In the genomic region with DNA sequence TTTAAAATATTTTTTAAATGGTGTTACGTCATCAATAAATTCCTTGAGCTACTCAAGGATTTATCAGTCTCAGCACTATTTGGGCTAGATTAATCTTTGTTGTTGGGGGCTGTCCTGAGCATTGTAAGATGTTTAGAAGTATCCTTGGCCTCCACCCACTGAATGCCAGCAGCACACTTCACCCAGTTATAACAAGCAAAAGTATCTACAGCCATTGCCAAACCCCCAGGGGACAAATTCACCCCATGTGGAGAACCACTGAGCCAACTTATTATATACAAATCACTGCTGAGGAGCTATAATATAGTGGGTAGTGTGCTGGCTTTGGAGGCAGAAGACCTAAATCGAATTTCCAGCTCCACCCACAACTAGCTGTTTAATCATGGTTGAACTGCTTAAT, we compare ENCODE assay signal across 14 cellular contexts.
"Had no signal": no experiment of that assay in that cellular context is flagged by ENCODE, and none has a peak within 500 bp of the region (broad histone marks: within the 10 kb centered on the region; RNA-seq: fewer than 3 reads in every experiment).

No MANE protein-coding gene starts in this region.

- H3K36me3 ChIP-seq: cardiac muscle cell, gastrocnemius medialis, neural progenitor cell had no signal

- H3K4me1 Mint-ChIP-seq: activated CD4-positive, alpha-beta T cell treated with anti-CD3 and anti-CD28 coated beads for 36 hours; activated naive CD4-positive, alpha-beta T cell treated with anti-CD3 and anti-CD28 coated beads, Interleukin-2, amount 10 ng/mL, durations not matched to agents 7 days and 5 days; neural progenitor cell; stimulated activated effector memory CD8-positive, alpha-beta T cell treated with anti-CD3 and anti-CD28 coated beads, Interleukin-12 subunit alpha, Interleukin-12 subunit beta, amount 100 ng/mL, for 72 hours had no signal

- H3K27me3 ChIP-seq: cardiac muscle cell, gastrocnemius medialis, heart left ventricle, neural progenitor cell, pancreas, upper lobe of right lung had no signal

- H3K4me1 ChIP-seq: gastrocnemius medialis, heart left ventricle, neural progenitor cell, pancreas, upper lobe of right lung had no signal

- H3K9me3 ChIP-seq: gastrocnemius medialis, heart left ventricle, pancreas, thoracic aorta, upper lobe of right lung had no signal

- H3K27ac ChIP-seq: cardiac muscle cell, coronary artery, gastrocnemius medialis, heart left ventricle, neural progenitor cell, pancreas, thoracic aorta, upper lobe of right lung had no signal

- H3K4me3 ChIP-seq: cardiac muscle cell, coronary artery, gastrocnemius medialis, heart left ventricle, neural progenitor cell, pancreas, thoracic aorta, upper lobe of right lung had no signal

- H3K27ac Mint-ChIP-seq: activated CD4-positive, alpha-beta memory T cell treated with anti-CD3 and anti-CD28 coated beads for 36 hours; activated CD4-positive, alpha-beta T cell treated with anti-CD3 and anti-CD28 coated beads for 36 hours; activated naive CD4-positive, alpha-beta T cell treated with anti-CD3 and anti-CD28 coated beads, Interleukin-2, amount 10 ng/mL, durations not matched to agents 7 days and 5 days; activated T-cell treated with anti-CD3 and anti-CD28 coated beads, Interleukin-2, amount 50 U/mL, for 24 hours; neural progenitor cell; stimulated activated effector memory CD8-positive, alpha-beta T cell treated with anti-CD3 and anti-CD28 coated beads, Interleukin-12 subunit alpha, Interleukin-12 subunit beta, amount 100 ng/mL, for 72 hours had no signal

- H2AFZ ChIP-seq: neural progenitor cell had no signal

- H3K9ac ChIP-seq: neural progenitor cell had no signal

- H3K27me3 Mint-ChIP-seq: activated CD4-positive, alpha-beta memory T cell treated with anti-CD3 and anti-CD28 coated beads for 36 hours; activated CD4-positive, alpha-beta T cell treated with anti-CD3 and anti-CD28 coated beads for 36 hours; activated naive CD4-positive, alpha-beta T cell treated with anti-CD3 and anti-CD28 coated beads, Interleukin-2, amount 10 ng/mL, durations not matched to agents 7 days and 5 days; activated T-cell treated with anti-CD3 and anti-CD28 coated beads, Interleukin-2, amount 50 U/mL, for 24 hours; naive B cell had no signal

- ATAC-seq: activated CD4-positive, alpha-beta T cell treated with anti-CD3 and anti-CD28 coated beads for 36 hours; gastrocnemius medialis; heart left ventricle; pancreas; stimulated activated effector memory CD8-positive, alpha-beta T cell treated with anti-CD3 and anti-CD28 coated beads, Interleukin-12 subunit alpha, Interleukin-12 subunit beta, amount 100 ng/mL, for 72 hours; upper lobe of right lung had no signal

- H3K36me3 Mint-ChIP-seq: activated CD4-positive, alpha-beta memory T cell treated with anti-CD3 and anti-CD28 coated beads for 36 hours; activated naive CD4-positive, alpha-beta T cell treated with anti-CD3 and anti-CD28 coated beads, Interleukin-2, amount 10 ng/mL, durations not matched to agents 7 days and 5 days; stimulated activated effector memory CD8-positive, alpha-beta T cell treated with anti-CD3 and anti-CD28 coated beads, Interleukin-12 subunit alpha, Interleukin-12 subunit beta, amount 100 ng/mL, for 72 hours had no signal

- H3K9me3 Mint-ChIP-seq: activated CD4-positive, alpha-beta memory T cell treated with anti-CD3 and anti-CD28 coated beads for 36 hours; activated naive CD4-positive, alpha-beta T cell treated with anti-CD3 and anti-CD28 coated beads, Interleukin-2, amount 10 ng/mL, durations not matched to agents 7 days and 5 days; activated T-cell treated with anti-CD3 and anti-CD28 coated beads, Interleukin-2, amount 50 U/mL, for 24 hours; naive B cell; neural progenitor cell; stimulated activated effector memory CD8-positive, alpha-beta T cell treated with anti-CD3 and anti-CD28 coated beads, Interleukin-12 subunit alpha, Interleukin-12 subunit beta, amount 100 ng/mL, for 72 hours had no signal

- H3K4me3 Mint-ChIP-seq: activated CD4-positive, alpha-beta memory T cell treated with anti-CD3 and anti-CD28 coated beads for 36 hours; activated CD4-positive, alpha-beta T cell treated with anti-CD3 and anti-CD28 coated beads for 36 hours; activated naive CD4-positive, alpha-beta T cell treated with anti-CD3 and anti-CD28 coated beads, Interleukin-2, amount 10 ng/mL, durations not matched to agents 7 days and 5 days; activated T-cell treated with anti-CD3 and anti-CD28 coated beads, Interleukin-2, amount 50 U/mL, for 24 hours; naive B cell; neural progenitor cell; stimulated activated effector memory CD8-positive, alpha-beta T cell treated with anti-CD3 and anti-CD28 coated beads, Interleukin-12 subunit alpha, Interleukin-12 subunit beta, amount 100 ng/mL, for 72 hours had no signal

- H3K4me2 ChIP-seq: neural progenitor cell had no signal

- DNase-seq: activated CD4-positive, alpha-beta memory T cell treated with anti-CD3 and anti-CD28 coated beads for 36 hours; activated CD4-positive, alpha-beta T cell treated with anti-CD3 and anti-CD28 coated beads for 36 hours; activated naive CD4-positive, alpha-beta T cell treated with anti-CD3 and anti-CD28 coated beads, Interleukin-2, amount 10 ng/mL, durations not matched to agents 7 days and 5 days; activated T-cell treated with anti-CD3 and anti-CD28 coated beads, Interleukin-2, amount 50 U/mL, for 24 hours; gastrocnemius medialis; heart left ventricle; naive B cell; pancreas; upper lobe of right lung had no signal
